ENCODE assay signal across 1 cellular context in genomic region chr15:45402162-45402954, GRCh38.
TF ChIP-seq lines count a peak whose summit lies in the region.

No MANE protein-coding gene starts in this region.

TF ChIP-seq in K562, 482 proteins besides CTCF, POLR2A, EP300 and RAD21 (continued from another document and continues in another):
- TF ChIP-seq MNT (conservative IDR thresholded peaks at IDR 0.05) (peak in 1 of 2 experiments; percentile 35; a peak in 1 of 4 replicates), EZH2 (IDR thresholded peaks at IDR 0.05; ENCODE audit: borderline replicate concordance, low read depth, low read length) (no peak), TRIM24 (IDR thresholded peaks at IDR 0.05) (peak in 1 of 2 experiments; percentile 94; a peak in 2 of 4 replicates), CBFA2T3 (IDR thresholded peaks at IDR 0.05) (no peak), NCOR1 (IDR thresholded peaks at IDR 0.05) (no peak), KHSRP (IDR thresholded peaks at IDR 0.05) (no peak), SUPT5H (IDR thresholded peaks at IDR 0.05) (peak; percentile 73), XRCC5 (IDR thresholded peaks at IDR 0.05; ENCODE audit: low read depth, low read length) (no peak), SLC30A9 (CRISPR knock-in tag; IDR thresholded peaks at IDR 0.05) (no peak), GABPA (tag; conservative IDR thresholded peaks at IDR 0.05; ENCODE audit: low read depth) (peak; percentile 95), ZNF436 (CRISPR knock-in tag; IDR thresholded peaks at IDR 0.05) (no peak), NCOA1 (IDR thresholded peaks at IDR 0.05; ENCODE audit: low read depth) (peak; percentile 93), THRAP3 (IDR thresholded peaks at IDR 0.05; ENCODE audit: borderline replicate concordance) (no peak), ZBTB49 (CRISPR knock-in tag; IDR thresholded peaks at IDR 0.05; ENCODE audit: borderline replicate concordance) (0 out of 2 replicates have a peak, but pooled peaks have one; percentile 30), DDX20 (tag; IDR thresholded peaks at IDR 0.05; ENCODE audit: low read depth) (no peak), TFAP4 (CRISPR knock-in tag; IDR thresholded peaks at IDR 0.05; ENCODE audit: borderline replicate concordance) (peak; percentile 67; the same call in 1 of the 2 replicates), E2F3 (CRISPR knock-in tag; IDR thresholded peaks at IDR 0.05) (no peak), ZNF584 (CRISPR knock-in tag; IDR thresholded peaks at IDR 0.05; ENCODE audit: low read depth) (no peak), KLF6 (CRISPR knock-in tag; IDR thresholded peaks at IDR 0.05; ENCODE audit: borderline replicate concordance) (no peak), ASH1L (IDR thresholded peaks at IDR 0.05; ENCODE audit: borderline replicate concordance, low read depth, partially characterized antibody) (no peak), ZNF561 (CRISPR knock-in tag; conservative IDR thresholded peaks at IDR 0.05) (no peak), RNF219 (CRISPR knock-in tag; IDR thresholded peaks at IDR 0.05) (no peak), COPS2 (conservative IDR thresholded peaks at IDR 0.05) (no peak), CBX5 (IDR thresholded peaks at IDR 0.05; ENCODE audit: borderline replicate concordance, low read depth) (no peak), BMI1 (IDR thresholded peaks at IDR 0.05; ENCODE audit: low read length) (no peak), YY1 (IDR thresholded peaks at IDR 0.05; ENCODE audit: borderline replicate concordance in 1 of 3, control insufficient read depth in 1 of 3, extremely low read depth in 1 of 3, insufficient read depth in 3 of 3, insufficient read length in 1 of 3, insufficient replicate concordance in 2 of 3, low read depth in 1 of 3, low read length in 2 of 3) (peak in 2 of 3 experiments; percentile 61), SOX6 (IDR thresholded peaks at IDR 0.05) (0 out of 2 replicates have a peak, but pooled peaks have one; percentile 9), AFF4 (CRISPR knock-in tag; IDR thresholded peaks at IDR 0.05) (no peak), ESRRA (IDR thresholded peaks at IDR 0.05; ENCODE audit: borderline replicate concordance, low read depth) (no peak; the same call in 1 of the 2 replicates), ETV6 (IDR thresholded peaks at IDR 0.05; ENCODE audit: borderline replicate concordance in 1 of 2, low read depth in 2 of 2, low read length in 1 of 2) (no peak), ETV6 (CRISPR knock-in tag; IDR thresholded peaks at IDR 0.05; ENCODE audit: borderline replicate concordance) (no peak), RNF2 (IDR thresholded peaks at IDR 0.05) (0 out of 2 replicates have a peak, but pooled peaks have one; percentile 28), E2F6 (IDR thresholded peaks at IDR 0.05; ENCODE audit: borderline replicate concordance in 1 of 2, extremely low read depth in 1 of 2, insufficient read depth in 1 of 2, insufficient read length in 1 of 2, low read depth in 1 of 2, low read length in 1 of 2, poor library complexity in 1 of 2, severe bottlenecking in 1 of 2) (peak; percentile 20 to 35), TSC22D4 (tag; IDR thresholded peaks at IDR 0.05) (no peak), ZNF282 (CRISPR knock-in tag; IDR thresholded peaks at IDR 0.05) (0 out of 2 replicates have a peak, but pooled peaks have one; percentile 57), GTF2A2 (tag; IDR thresholded peaks at IDR 0.05) (no peak), FOXJ2 (tag; IDR thresholded peaks at IDR 0.05) (no peak), ZNF586 (CRISPR knock-in tag; conservative IDR thresholded peaks at IDR 0.05) (no peak), CREBBP (IDR thresholded peaks at IDR 0.05; ENCODE audit: low read depth, low read length) (no peak), HDGF (IDR thresholded peaks at IDR 0.05) (no peak), RBFOX2 (IDR thresholded peaks at IDR 0.05; ENCODE audit: low read depth, low read length) (peak; percentile 89), SMARCA4 (IDR thresholded peaks at IDR 0.05) (no peak; the same call in 1 of the 2 replicates), ZNF75A (CRISPR knock-in tag; IDR thresholded peaks at IDR 0.05) (no peak), ZKSCAN1 (IDR thresholded peaks at IDR 0.05; ENCODE audit: low read depth, low read length) (no peak)
- TF ChIP-seq, protein P1, sequence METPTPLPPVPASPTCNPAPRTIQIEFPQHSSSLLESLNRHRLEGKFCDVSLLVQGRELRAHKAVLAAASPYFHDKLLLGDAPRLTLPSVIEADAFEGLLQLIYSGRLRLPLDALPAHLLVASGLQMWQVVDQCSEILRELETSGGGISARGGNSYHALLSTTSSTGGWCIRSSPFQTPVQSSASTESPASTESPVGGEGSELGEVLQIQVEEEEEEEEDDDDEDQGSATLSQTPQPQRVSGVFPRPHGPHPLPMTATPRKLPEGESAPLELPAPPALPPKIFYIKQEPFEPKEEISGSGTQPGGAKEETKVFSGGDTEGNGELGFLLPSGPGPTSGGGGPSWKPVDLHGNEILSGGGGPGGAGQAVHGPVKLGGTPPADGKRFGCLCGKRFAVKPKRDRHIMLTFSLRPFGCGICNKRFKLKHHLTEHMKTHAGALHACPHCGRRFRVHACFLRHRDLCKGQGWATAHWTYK (CRISPR knock-in tag; IDR thresholded peaks at IDR 0.05): no peak
- TF ChIP-seq, protein P2, sequence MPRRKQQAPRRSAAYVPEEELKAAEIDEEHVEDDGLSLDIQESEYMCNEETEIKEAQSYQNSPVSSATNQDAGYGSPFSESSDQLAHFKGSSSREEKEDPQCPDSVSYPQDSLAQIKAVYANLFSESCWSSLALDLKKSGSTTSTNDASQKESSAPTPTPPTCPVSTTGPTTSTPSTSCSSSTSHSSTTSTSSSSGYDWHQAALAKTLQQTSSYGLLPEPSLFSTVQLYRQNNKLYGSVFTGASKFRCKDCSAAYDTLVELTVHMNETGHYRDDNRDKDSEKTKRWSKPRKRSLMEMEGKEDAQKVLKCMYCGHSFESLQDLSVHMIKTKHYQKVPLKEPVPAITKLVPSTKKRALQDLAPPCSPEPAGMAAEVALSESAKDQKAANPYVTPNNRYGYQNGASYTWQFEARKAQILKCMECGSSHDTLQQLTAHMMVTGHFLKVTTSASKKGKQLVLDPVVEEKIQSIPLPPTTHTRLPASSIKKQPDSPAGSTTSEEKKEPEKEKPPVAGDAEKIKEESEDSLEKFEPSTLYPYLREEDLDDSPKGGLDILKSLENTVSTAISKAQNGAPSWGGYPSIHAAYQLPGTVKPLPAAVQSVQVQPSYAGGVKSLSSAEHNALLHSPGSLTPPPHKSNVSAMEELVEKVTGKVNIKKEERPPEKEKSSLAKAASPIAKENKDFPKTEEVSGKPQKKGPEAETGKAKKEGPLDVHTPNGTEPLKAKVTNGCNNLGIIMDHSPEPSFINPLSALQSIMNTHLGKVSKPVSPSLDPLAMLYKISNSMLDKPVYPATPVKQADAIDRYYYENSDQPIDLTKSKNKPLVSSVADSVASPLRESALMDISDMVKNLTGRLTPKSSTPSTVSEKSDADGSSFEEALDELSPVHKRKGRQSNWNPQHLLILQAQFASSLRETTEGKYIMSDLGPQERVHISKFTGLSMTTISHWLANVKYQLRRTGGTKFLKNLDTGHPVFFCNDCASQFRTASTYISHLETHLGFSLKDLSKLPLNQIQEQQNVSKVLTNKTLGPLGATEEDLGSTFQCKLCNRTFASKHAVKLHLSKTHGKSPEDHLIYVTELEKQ (CRISPR knock-in tag; IDR thresholded peaks at IDR 0.05): no peak
